8 cellular contexts compared by ENCODE assay signal in the genomic region with DNA sequence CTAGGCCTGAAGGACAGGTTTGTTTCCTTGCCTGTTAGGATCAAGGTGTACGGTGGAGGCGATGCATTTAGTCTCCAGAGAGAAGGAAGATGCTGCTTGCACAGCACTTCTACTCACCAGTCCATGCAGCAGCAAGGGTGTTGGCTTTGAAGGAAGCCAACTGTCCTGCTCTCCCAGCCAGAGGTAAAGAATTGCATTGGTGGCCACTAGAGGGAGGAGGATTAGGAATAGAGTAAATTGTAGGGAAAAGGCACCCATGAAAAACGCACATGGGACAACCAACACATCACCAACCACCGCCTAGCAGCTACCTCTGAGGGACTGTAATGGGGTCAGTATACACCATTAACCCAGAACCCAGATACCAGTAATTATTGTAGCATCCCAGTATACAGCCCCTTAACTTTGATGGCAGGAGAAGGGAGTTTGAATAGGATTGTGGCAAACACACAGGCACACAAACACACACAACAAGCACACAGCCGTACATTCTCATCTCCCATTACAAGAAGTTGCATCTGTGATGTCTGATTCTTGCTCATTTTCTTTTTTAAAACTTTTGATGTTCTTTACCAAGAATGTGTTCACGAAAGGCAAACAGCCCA.
DNase-seq lines count a peak whose midpoint lies in the region; ATAC-seq and TF ChIP-seq lines count a peak whose summit lies in the region.

No MANE protein-coding gene starts in this region.

- no peaks in the 10 kb centered on the region for H3K79me2 ChIP-seq in neural progenitor cell (ENCODE audit: low read depth)

- no peak for ATAC-seq in stimulated activated memory B cell treated with anti-CD40 and anti-IgM and Interleukin-4, amounts not matched to agents 10 μg/mL and 1 μg/mL and 100 μg/mL, for 72 hours
- no peak for ATAC-seq in HG02623 (IDR thresholded peaks at IDR 0.05; ENCODE audit: unreplicated experiment)
- ATAC-seq in stimulated activated naive CD8-positive, alpha-beta T cell treated with anti-CD3 and anti-CD28 coated beads, Interleukin-15, amount 100 ng/mL, for 72 hours = no peak

- DNase-seq in GM10266 (ENCODE audit: extremely low spot score) (no peak), NAMALWA (ENCODE audit: low spot score) (peak; percentile 11), dermis blood vessel endothelial cell (peak; percentile 52), neural progenitor cell (ENCODE audit: low spot score) (peak; percentile 48)
- no peak for DNase-seq in CD8-positive, alpha-beta memory T cell
- no peak for DNase-seq in stimulated activated naive CD8-positive, alpha-beta T cell treated with anti-CD3 and anti-CD28 coated beads, Interleukin-15, amount 100 ng/mL, for 72 hours

- no peaks in the 10 kb centered on the region for H3K9me3 ChIP-seq in neural progenitor cell (ENCODE audit: low read depth)
- H3K9me3 ChIP-seq in CD8-positive, alpha-beta memory T cell (ENCODE audit: low read length) = no peaks in the 10 kb centered on the region

- no peak overlapping the region for H3K4me3 ChIP-seq in neural progenitor cell
- no peak overlapping the region for H3K4me3 ChIP-seq in CD8-positive, alpha-beta memory T cell (ENCODE audit: low read length)

- H3K9me3 Mint-ChIP-seq in neural progenitor cell = no peaks in the 10 kb centered on the region
- H3K9me3 Mint-ChIP-seq in CD8-positive, alpha-beta memory T cell = no peaks in the 10 kb centered on the region
- no peaks in the 10 kb centered on the region for H3K9me3 Mint-ChIP-seq in stimulated activated memory B cell treated with anti-CD40 and anti-IgM and Interleukin-4, amounts not matched to agents 10 μg/mL and 1 μg/mL and 100 μg/mL, for 72 hours
- no peaks in the 10 kb centered on the region for H3K9me3 Mint-ChIP-seq in stimulated activated naive CD8-positive, alpha-beta T cell treated with anti-CD3 and anti-CD28 coated beads, Interleukin-15, amount 100 ng/mL, for 72 hours

- H3K27ac ChIP-seq in neural progenitor cell = no peak overlapping the region
- H3K27ac ChIP-seq in CD8-positive, alpha-beta memory T cell (ENCODE audit: low read depth, low read length) = no peak overlapping the region

- no peaks in the 10 kb centered on the region for H3F3A ChIP-seq in neural progenitor cell (ENCODE audit: low read depth)

- no peaks in the 10 kb centered on the region for H3K36me3 Mint-ChIP-seq in neural progenitor cell
- peaks cover 0 to 4% (median 2%) of the 10 kb centered on the region in 3 donors for H3K36me3 Mint-ChIP-seq in CD8-positive, alpha-beta memory T cell
- peaks cover 16% of the 10 kb centered on the region for H3K36me3 Mint-ChIP-seq in stimulated activated memory B cell treated with anti-CD40 and anti-IgM and Interleukin-4, amounts not matched to agents 10 μg/mL and 1 μg/mL and 100 μg/mL, for 72 hours

- H3K4me1 ChIP-seq in neural progenitor cell = no peaks in the 10 kb centered on the region
- H3K4me1 ChIP-seq in CD8-positive, alpha-beta memory T cell (ENCODE audit: insufficient read depth, low read length) = no peaks in the 10 kb centered on the region

- no peaks in the 10 kb centered on the region for H3K36me3 ChIP-seq in neural progenitor cell
- H3K36me3 ChIP-seq in CD8-positive, alpha-beta memory T cell (ENCODE audit: insufficient read depth, low read length) = no peaks in the 10 kb centered on the region

- no peak overlapping the region for H3K4me2 ChIP-seq in neural progenitor cell

- H3K27ac Mint-ChIP-seq in neural progenitor cell = no peak overlapping the region
- H3K27ac Mint-ChIP-seq in CD8-positive, alpha-beta memory T cell = no peak overlapping the region
- no peak overlapping the region for H3K27ac Mint-ChIP-seq in stimulated activated memory B cell treated with anti-CD40 and anti-IgM and Interleukin-4, amounts not matched to agents 10 μg/mL and 1 μg/mL and 100 μg/mL, for 72 hours
- no peak overlapping the region for H3K27ac Mint-ChIP-seq in stimulated activated naive CD8-positive, alpha-beta T cell treated with anti-CD3 and anti-CD28 coated beads, Interleukin-15, amount 100 ng/mL, for 72 hours

- H3K9ac ChIP-seq in neural progenitor cell = no peak overlapping the region

- TF ChIP-seq CTCF in GM10266 (IDR thresholded peaks at IDR 0.05; ENCODE audit: control insufficient read depth, insufficient read depth, low read depth, missing control alignments) (peak; percentile 21), neural progenitor cell (IDR thresholded peaks at IDR 0.05) (peak; percentile 64)

- H2AFZ ChIP-seq in neural progenitor cell (replicated peaks) = no peak overlapping the region

- CTCF ChIA-PET in CD8-positive, alpha-beta memory T cell (lab: Charles Lee) = no interaction called here

- H4K20me1 ChIP-seq in neural progenitor cell (ENCODE audit: low read depth) = no peaks in the 10 kb centered on the region

- POLR2A ChIA-PET in CD8-positive, alpha-beta memory T cell (lab: Charles Lee) = no interaction called here

- H3K27me3 Mint-ChIP-seq in neural progenitor cell (ENCODE audit: insufficient read depth, low read depth) = no peaks in the 10 kb centered on the region
- no peaks in the 10 kb centered on the region for H3K27me3 Mint-ChIP-seq in CD8-positive, alpha-beta memory T cell
- no peaks in the 10 kb centered on the region for H3K27me3 Mint-ChIP-seq in stimulated activated memory B cell treated with anti-CD40 and anti-IgM and Interleukin-4, amounts not matched to agents 10 μg/mL and 1 μg/mL and 100 μg/mL, for 72 hours
- no peaks in the 10 kb centered on the region for H3K27me3 Mint-ChIP-seq in stimulated activated naive CD8-positive, alpha-beta T cell treated with anti-CD3 and anti-CD28 coated beads, Interleukin-15, amount 100 ng/mL, for 72 hours

- H3K4me1 Mint-ChIP-seq in neural progenitor cell = no peaks in the 10 kb centered on the region
- no peaks in the 10 kb centered on the region for H3K4me1 Mint-ChIP-seq in CD8-positive, alpha-beta memory T cell
- no peaks in the 10 kb centered on the region for H3K4me1 Mint-ChIP-seq in stimulated activated memory B cell treated with anti-CD40 and anti-IgM and Interleukin-4, amounts not matched to agents 10 μg/mL and 1 μg/mL and 100 μg/mL, for 72 hours
- H3K4me1 Mint-ChIP-seq in stimulated activated naive CD8-positive, alpha-beta T cell treated with anti-CD3 and anti-CD28 coated beads, Interleukin-15, amount 100 ng/mL, for 72 hours = no peaks in the 10 kb centered on the region

- no peaks in the 10 kb centered on the region for H3K27me3 ChIP-seq in neural progenitor cell
- H3K27me3 ChIP-seq in CD8-positive, alpha-beta memory T cell (ENCODE audit: insufficient read depth, low read length, poor library complexity, severe bottlenecking) = no peaks in the 10 kb centered on the region

- no peak overlapping the region for H3K4me3 Mint-ChIP-seq in neural progenitor cell
- no peak overlapping the region for H3K4me3 Mint-ChIP-seq in CD8-positive, alpha-beta memory T cell
- H3K4me3 Mint-ChIP-seq in stimulated activated memory B cell treated with anti-CD40 and anti-IgM and Interleukin-4, amounts not matched to agents 10 μg/mL and 1 μg/mL and 100 μg/mL, for 72 hours = no peak overlapping the region
- no peak overlapping the region for H3K4me3 Mint-ChIP-seq in stimulated activated naive CD8-positive, alpha-beta T cell treated with anti-CD3 and anti-CD28 coated beads, Interleukin-15, amount 100 ng/mL, for 72 hours

Comparison
In these comparisons a context has a peak if more than half of its experiments do, and no peak if none do; other contexts are left out.
1. DNase-seq: peak in NAMALWA (single experiment), dermis blood vessel endothelial cell (single experiment) and neural progenitor cell (single experiment); none in GM10266 (single experiment), CD8-positive, alpha-beta memory T cell (0 of 5) and stimulated activated naive CD8-positive, alpha-beta T cell treated with anti-CD3 and anti-CD28 coated beads, Interleukin-15, amount 100 ng/mL, for 72 hours (0 of 2).